Comparison of ENCODE assay signal across 8 cellular contexts in the genomic region with DNA sequence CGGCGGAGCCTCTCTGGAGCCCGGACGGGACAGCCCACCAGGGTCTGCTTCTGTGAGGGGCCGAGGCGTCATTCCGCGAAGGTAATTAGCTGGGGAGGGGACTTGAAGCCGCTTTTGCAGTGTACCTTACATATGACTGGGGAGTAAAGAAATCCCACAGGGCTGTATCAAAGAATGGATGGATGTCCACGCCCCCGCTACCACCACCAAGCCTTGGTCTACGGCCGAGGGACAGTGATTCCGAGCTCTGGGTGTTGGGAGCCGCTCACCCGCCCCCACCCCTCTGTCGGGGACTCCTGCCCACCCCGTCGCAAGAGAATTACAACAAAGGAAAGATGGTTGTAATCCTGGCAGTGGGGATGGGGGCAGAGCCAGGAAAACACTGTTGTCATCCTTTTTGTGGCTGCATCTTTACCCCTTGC. TPM values are rescaled to one million over a fixed set of nuclear protein-coding genes. Genes with fewer than 3 reads are reported as not detected.
DNase-seq lines count a peak whose midpoint lies in the region; ATAC-seq and TF ChIP-seq lines count a peak whose summit lies in the region.

No MANE protein-coding gene starts in this region.

- peak overlapping the region; percentile 51 to 97 (median 90) for H3K27ac ChIP-seq in dorsolateral prefrontal cortex
- H3K27ac ChIP-seq in urinary bladder (ENCODE audit: low read depth), result peak overlapping the region; percentile 95

- H3K27me3 Mint-ChIP-seq in activated naive CD4-positive, alpha-beta T cell treated with anti-CD3 and anti-CD28 coated beads for 36 hours (ENCODE audit: low read depth), result no peaks in the 10 kb centered on the region

- TF ChIP-seq CTCF in dorsolateral prefrontal cortex (IDR thresholded peaks at IDR 0.05 in 54 of 56, conservative IDR thresholded peaks at IDR 0.05 in 2 of 56; ENCODE audit: low read depth in 1 of 56, partially characterized antibody in 56 of 56), result no peak

- 2% methylated on average over 19 of the region's 19 CpGs for WGBS in urinary bladder

- ATAC-seq in HG02852 (IDR thresholded peaks at IDR 0.05; ENCODE audit: unreplicated experiment), result peak; percentile 4

- peak overlapping the region; percentile 54 to 97 (median 84) for H3K4me3 ChIP-seq in dorsolateral prefrontal cortex
- peak overlapping the region; percentile 93 for H3K4me3 ChIP-seq in urinary bladder (ENCODE audit: low read depth, low read length)

- H3K27me3 ChIP-seq in dorsolateral prefrontal cortex, result no peaks in the 10 kb centered on the region

- H3K36me3 Mint-ChIP-seq in activated naive CD4-positive, alpha-beta T cell treated with anti-CD3 and anti-CD28 coated beads for 36 hours (ENCODE audit: low read depth), result peaks cover 6% of the 10 kb centered on the region

- peaks cover 38% of the 10 kb centered on the region for H3K4me1 Mint-ChIP-seq in activated naive CD4-positive, alpha-beta T cell treated with anti-CD3 and anti-CD28 coated beads for 36 hours (ENCODE audit: low read depth)

- intact Hi-C loops in activated naive CD4-positive, alpha-beta T cell treated with anti-CD3 and anti-CD28 coated beads for 36 hours (cut with micrococcal nuclease), result loop anchor here (1.0 to 5.0 kb wide), 5 partner anchors 8 to 1473 kb away; no protein-coding TSS in a partner anchor
- intact Hi-C loops in dorsolateral prefrontal cortex (cut with DNase I), result loop anchor here (2.0 to 10.0 kb wide), 2 partner anchors 147 to 149 kb away; a partner anchor contains a TSS

- no peak for DNase-seq in activated naive CD4-positive, alpha-beta T cell treated with anti-CD3 and anti-CD28 coated beads for 36 hours
- DNase-seq in activated naive CD4-positive, alpha-beta T cell treated with Interleukin-2 at 50 U/mL for 16 hours, result no peak
- DNase-seq in OCI-M1 (lab: John Stamatoyannopoulos, UW), result peak; percentile 66
- peak in 4 of 10 donors; percentile 26 to 52 (median 42) for DNase-seq in dorsolateral prefrontal cortex
- peak; percentile 19 to 39 for DNase-seq in lung microvascular endothelial cell (ENCODE audit: low read depth in 2 of 2)
- DNase-seq in SIG-M5 (lab: John Stamatoyannopoulos, UW), result no peak

- H3K4me3 Mint-ChIP-seq in activated naive CD4-positive, alpha-beta T cell treated with anti-CD3 and anti-CD28 coated beads for 36 hours, result peak overlapping the region; percentile 89

- H3K27ac Mint-ChIP-seq in activated naive CD4-positive, alpha-beta T cell treated with anti-CD3 and anti-CD28 coated beads for 36 hours, result peak overlapping the region; percentile 84

- H3K4me1 ChIP-seq in urinary bladder (ENCODE audit: insufficient read depth), result no peaks in the 10 kb centered on the region

- no peaks in the 10 kb centered on the region for H3K9me3 Mint-ChIP-seq in activated naive CD4-positive, alpha-beta T cell treated with anti-CD3 and anti-CD28 coated beads for 36 hours

- CTCF ChIA-PET in activated naive CD4-positive, alpha-beta T cell treated with anti-CD3 and anti-CD28 coated beads for 36 hours (lab: Charles Lee), result interaction anchor here (1.1 to 1.6 kb wide), 2 partner anchors 77 to 80 kb away, joined by 3 to 6 read pairs; a partner anchor contains a TSS

- no peaks in the 10 kb centered on the region for H3K36me3 ChIP-seq in urinary bladder (ENCODE audit: insufficient read depth)

RNA-seq across cellular contexts. Expression of a gene that starts 0.8 kb away (rescaled TPM):
- total RNA-seq in activated naive CD4-positive, alpha-beta T cell treated with anti-CD3 and anti-CD28 coated beads for 36 hours, result 1 to 10 TPM; 2.0 to 2.1 TPM
- total RNA-seq in dorsolateral prefrontal cortex, result 10 to 100 TPM in 118 of 120 experiments, 1 to 10 TPM in 2; 9.7 to 17.6 (median 13.0) TPM
- total RNA-seq in lung microvascular endothelial cell, result 8.3 and 9.9 TPM in 2 replicates
- 31.7 TPM for total RNA-seq in urinary bladder
- 11.5 TPM for polyA plus RNA-seq in urinary bladder

Comparison
In these comparisons a context has a peak if more than half of its experiments do, and no peak if none do; other contexts are left out.
1. DNase-seq: peak in OCI-M1 (single experiment) and lung microvascular endothelial cell (2 of 2); none in activated naive CD4-positive, alpha-beta T cell treated with anti-CD3 and anti-CD28 coated beads for 36 hours (single experiment), activated naive CD4-positive, alpha-beta T cell treated with Interleukin-2 at 50 U/mL for 16 hours (single experiment) and SIG-M5 (single experiment).